In the genomic region with DNA sequence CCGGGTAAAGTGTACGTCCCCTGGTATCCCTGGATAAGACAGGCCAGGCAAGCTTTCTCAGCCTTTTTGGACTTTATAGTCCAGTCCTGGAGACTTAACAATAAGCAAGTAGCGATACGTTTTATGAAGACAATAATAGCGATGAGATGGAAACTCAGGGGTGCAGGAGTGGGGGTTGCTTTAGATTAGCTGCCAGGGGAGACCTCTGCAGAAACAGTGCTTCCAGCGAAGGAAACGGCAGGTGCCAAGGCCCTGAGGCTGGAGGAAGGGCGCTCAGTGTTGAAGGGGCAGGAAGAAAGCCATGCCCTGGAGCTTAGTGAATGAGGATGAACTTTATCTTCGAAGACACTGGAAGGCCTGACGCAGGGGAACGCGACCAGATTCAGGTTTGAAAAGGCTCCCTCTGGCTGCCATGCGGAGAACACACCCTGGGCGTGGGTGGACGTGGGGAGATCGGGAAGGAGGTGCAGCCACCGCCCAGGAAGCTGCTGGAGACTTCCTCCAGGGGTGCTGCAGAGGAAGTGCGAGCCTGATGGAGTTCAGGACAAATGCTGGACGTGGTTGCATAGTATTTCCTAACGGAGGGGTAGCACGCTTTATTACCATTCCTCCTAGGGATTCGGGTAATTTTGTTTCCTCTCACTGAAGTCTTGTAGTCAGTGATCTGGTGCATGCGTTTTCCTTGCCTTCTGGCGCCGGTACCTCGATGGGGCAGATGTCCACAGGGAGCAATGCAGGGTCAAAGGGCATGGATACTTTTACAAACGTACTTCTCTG, we compare ENCODE assay signal across 9 cellular contexts. TPM values are rescaled to one million over a fixed set of nuclear protein-coding genes. Genes with fewer than 3 reads are reported as not detected.
A peak's percentile ranks its signal among the peaks of the same experiment; 100 is the strongest.
DNase-seq lines count a peak whose midpoint lies in the region; ATAC-seq and TF ChIP-seq lines count a peak whose summit lies in the region.
"Had no signal": no experiment of that assay in that cellular context is flagged by ENCODE, and none has a peak within 500 bp of the region (broad histone marks: within the 10 kb centered on the region; RNA-seq: fewer than 3 reads in every experiment).

No MANE protein-coding gene starts in this region.

- H2BK120ac ChIP-seq in neuronal stem cell (ENCODE audit: low read depth, low read length): no peak overlapping the region

- H3K27ac ChIP-seq in KOPT-K1 (ENCODE audit: low read depth, low read length, poor library complexity, severe bottlenecking) (peak overlapping the region; percentile 65), neuronal stem cell (replicated peaks; ENCODE audit: low read length) (peak overlapping the region; percentile 84), thoracic aorta (peak overlapping the region; percentile 83 to 95)

- H3K23ac ChIP-seq in neuronal stem cell (ENCODE audit: low read depth, low read length, poor library complexity): no peak overlapping the region

- H4K8ac ChIP-seq in neuronal stem cell (ENCODE audit: low read depth, low read length): no peak overlapping the region

- ATAC-seq in GM21576 (IDR thresholded peaks at IDR 0.05; ENCODE audit: unreplicated experiment) (peak; percentile 45), thoracic aorta (ENCODE audit: insufficient number of reproducible peaks, low FRiP score, low read depth) (peak; percentile 24)
- ATAC-seq in activated T-cell treated with anti-CD3 and anti-CD28 coated beads, Interleukin-2, amount 50 U/mL, for 4 hours: peak; percentile 32 to 35

- DNase-seq in Calu3 (peak; percentile 93), fibroblast of the conjunctiva (ENCODE audit: low read depth) (peak; percentile 89), neuronal stem cell (ENCODE audit: low spot score) (peak; percentile 74), thoracic aorta (ENCODE audit: low spot score) (peak; percentile 57), DMS153 (lab: John Stamatoyannopoulos, UW) (no peak)
- peak; percentile 77 for DNase-seq in activated T-cell treated with anti-CD3 and anti-CD28 coated beads, Interleukin-2, amount 50 U/mL, for 4 hours

- H3K27me3 Mint-ChIP-seq in Calu3 (ENCODE audit: unreplicated experiment): no peaks in the 10 kb centered on the region
- no peaks in the 10 kb centered on the region for H3K27me3 Mint-ChIP-seq in activated T-cell treated with anti-CD3 and anti-CD28 coated beads, Interleukin-2, amount 50 U/mL, for 4 hours (ENCODE audit: low read depth)
- H3K27me3 Mint-ChIP-seq: stimulated activated naive CD8-positive, alpha-beta T cell treated with anti-CD3 and anti-CD28 coated beads, Interleukin-15, Interleukin-2, amounts not matched to agents 100 ng/mL and 50 ng/mL, for 24 hours had no signal

- H3K36me3 Mint-ChIP-seq in Calu3 (ENCODE audit: insufficient read depth, unreplicated experiment): peaks cover 15% of the 10 kb centered on the region
- peaks cover 5% of the 10 kb centered on the region for H3K36me3 Mint-ChIP-seq in activated T-cell treated with anti-CD3 and anti-CD28 coated beads, Interleukin-2, amount 50 U/mL, for 4 hours (ENCODE audit: insufficient read depth)

- no TSS peak for BruUV-seq in Calu3 (replicated peaks; lab: Mats Ljungman, UMichigan)

- H2BK5ac ChIP-seq in neuronal stem cell (ENCODE audit: low read length): no peak overlapping the region

- peak overlapping the region; percentile 30 for H3K18ac ChIP-seq in neuronal stem cell (ENCODE audit: low read length)

- TF ChIP-seq CTCF in Calu3 (IDR thresholded peaks at IDR 0.05; ENCODE audit: unreplicated experiment): peak; percentile 80
- TF ChIP-seq CTCF in thoracic aorta (IDR thresholded peaks at IDR 0.05): peak; percentile 82

- H3K4me3 ChIP-seq in neuronal stem cell (ENCODE audit: low read length in 2 of 2) (peak overlapping the region; percentile 54 to 63), thoracic aorta (peak overlapping the region; percentile 79)

- H4K91ac ChIP-seq in neuronal stem cell (ENCODE audit: low read depth, low read length, poor library complexity): no peak overlapping the region

- H3K9me3 ChIP-seq in KOPT-K1 (ENCODE audit: insufficient read depth, low read length, poor library complexity, severe bottlenecking) (no peaks in the 10 kb centered on the region), neuronal stem cell (replicated peaks in 1 of 2; ENCODE audit: control insufficient read depth in 2 of 2, insufficient read depth in 1 of 2, low read depth in 1 of 2, low read length in 2 of 2) (no peaks in the 10 kb centered on the region), thoracic aorta (no peaks in the 10 kb centered on the region)

- H3K4ac ChIP-seq in neuronal stem cell (ENCODE audit: low read length): no peak overlapping the region

- CTCF ChIA-PET in Calu3 (lab: Charles Lee): interaction anchor here (0.6 to 4.9 kb wide), 15 partner anchors 10 to 263 kb away, joined by 3 to 91 read pairs (median 4); no protein-coding TSS in a partner anchor

- intact Hi-C loops in Calu3 (cut with micrococcal nuclease; ENCODE audit: unreplicated experiment): no loop called here

- H3K9me3 Mint-ChIP-seq in Calu3 (ENCODE audit: low read depth, unreplicated experiment): no peaks in the 10 kb centered on the region
- no peaks in the 10 kb centered on the region for H3K9me3 Mint-ChIP-seq in activated T-cell treated with anti-CD3 and anti-CD28 coated beads, Interleukin-2, amount 50 U/mL, for 4 hours
- H3K9me3 Mint-ChIP-seq: stimulated activated naive CD8-positive, alpha-beta T cell treated with anti-CD3 and anti-CD28 coated beads, Interleukin-15, Interleukin-2, amounts not matched to agents 100 ng/mL and 50 ng/mL, for 24 hours had no signal

- peak overlapping the region; percentile 1 for H3K14ac ChIP-seq in neuronal stem cell (ENCODE audit: low read length)

- peak overlapping the region; percentile 63 for H3K4me2 ChIP-seq in neuronal stem cell (ENCODE audit: insufficient read depth, low read length, poor library complexity, severe bottlenecking)

- H3K27ac Mint-ChIP-seq in Calu3 (ENCODE audit: unreplicated experiment): no peak overlapping the region
- H3K27ac Mint-ChIP-seq: stimulated activated naive CD8-positive, alpha-beta T cell treated with anti-CD3 and anti-CD28 coated beads, Interleukin-15, Interleukin-2, amounts not matched to agents 100 ng/mL and 50 ng/mL, for 24 hours had no signal

- WGBS in neuronal stem cell (ENCODE audit: extremely low coverage in 2 of 2, insufficient read length in 2 of 2, insufficient replicate concordance in 1 of 2), 2 donors: no CpG with 5 or more reads among the region's 27 CpGs

- H2BK15ac ChIP-seq in neuronal stem cell (ENCODE audit: low read length): peak overlapping the region; percentile 22

- H3K4me1 ChIP-seq in neuronal stem cell (ENCODE audit: control insufficient read depth in 2 of 2, insufficient read depth in 1 of 2, low read depth in 1 of 2, low read length in 2 of 2) (peaks cover 6 to 11% of the 10 kb centered on the region in 2 donors), thoracic aorta (ENCODE audit: control insufficient read depth in 1 of 2, low read depth in 2 of 2) (peaks cover 10 to 35% of the 10 kb centered on the region in 2 donors)

- no peaks in the 10 kb centered on the region for H3K79me1 ChIP-seq in neuronal stem cell (ENCODE audit: low read depth, low read length)

- H3K36me3 ChIP-seq in KOPT-K1 (ENCODE audit: insufficient read depth, low read length) (peaks cover 27% of the 10 kb centered on the region), neuronal stem cell (replicated peaks in 1 of 2; ENCODE audit: control insufficient read depth in 2 of 2, insufficient read depth in 2 of 2, low read length in 2 of 2) (peaks cover 0 to 4% of the 10 kb centered on the region in 2 donors), thoracic aorta (no peaks in the 10 kb centered on the region)

- no peak overlapping the region for H3K9ac ChIP-seq in neuronal stem cell (ENCODE audit: low read depth, low read length, poor library complexity)

- no peak overlapping the region for H3K4me3 Mint-ChIP-seq in Calu3 (ENCODE audit: low read depth, unreplicated experiment)
- no peak overlapping the region for H3K4me3 Mint-ChIP-seq in activated T-cell treated with anti-CD3 and anti-CD28 coated beads, Interleukin-2, amount 50 U/mL, for 4 hours
- H3K4me3 Mint-ChIP-seq: stimulated activated naive CD8-positive, alpha-beta T cell treated with anti-CD3 and anti-CD28 coated beads, Interleukin-15, Interleukin-2, amounts not matched to agents 100 ng/mL and 50 ng/mL, for 24 hours had no signal

- no peak overlapping the region for H2BK12ac ChIP-seq in neuronal stem cell (ENCODE audit: low read length)

- H2AFZ ChIP-seq in neuronal stem cell (ENCODE audit: low read length): peak overlapping the region; percentile 77

- H3K27me3 ChIP-seq in neuronal stem cell (ENCODE audit: control insufficient read depth in 3 of 3, insufficient read depth in 3 of 3, low read depth in 1 of 3, low read length in 3 of 3) (no peaks in the 10 kb centered on the region), thoracic aorta (replicated peaks; ENCODE audit: insufficient read depth) (no peaks in the 10 kb centered on the region)

- H2AK5ac ChIP-seq in neuronal stem cell (ENCODE audit: low read depth, low read length): no peak overlapping the region

- H3K4me1 Mint-ChIP-seq in Calu3 (ENCODE audit: low read depth, unreplicated experiment): peaks cover 20% of the 10 kb centered on the region
- H3K4me1 Mint-ChIP-seq in activated T-cell treated with anti-CD3 and anti-CD28 coated beads, Interleukin-2, amount 50 U/mL, for 4 hours (ENCODE audit: low read depth): peaks cover 12% of the 10 kb centered on the region

RNA-seq across cellular contexts. Expression of a gene that starts 26.1 kb away (rescaled TPM):
- total RNA-seq in Calu3 (2022) (1,247 and 1,434 TPM in 2 replicates), thoracic aorta (1,000 to 10,000 TPM; 1,069 to 1,422 TPM)
- total RNA-seq in activated T-cell treated with anti-CD3 and anti-CD28 coated beads, Interleukin-2, amount 50 U/mL, for 4 hours: 100 to 1,000 TPM; 856 to 923 (median 865) TPM
- 841 TPM for polyA plus RNA-seq in neuronal stem cell (2013, experiment 1 of 2)
- 847 TPM for polyA plus RNA-seq in neuronal stem cell (2013, experiment 2 of 2)

RNA-seq across cellular contexts. Expression of a gene that starts 48.4 kb away (rescaled TPM):
- total RNA-seq in Calu3 (2022) (49.2 and 57.6 TPM in 2 replicates), thoracic aorta (10 to 100 TPM in 1 of 2 donors, 1 to 10 TPM in 1; 8.3 to 47.5 TPM)
- total RNA-seq in activated T-cell treated with anti-CD3 and anti-CD28 coated beads, Interleukin-2, amount 50 U/mL, for 4 hours: 10 to 100 TPM; 85.1 to 86.3 (median 85.2) TPM
- polyA plus RNA-seq in neuronal stem cell (2013, experiment 1 of 2): 5.1 TPM
- 5.0 TPM for polyA plus RNA-seq in neuronal stem cell (2013, experiment 2 of 2)

RNA-seq across cellular contexts. Expression of a gene that starts 52.9 kb away (rescaled TPM):
- total RNA-seq in Calu3 (2022): 75.8 and 94.0 TPM in 2 replicates
- 10 to 100 TPM; 23.7 to 29.8 (median 25.6) TPM for total RNA-seq in activated T-cell treated with anti-CD3 and anti-CD28 coated beads, Interleukin-2, amount 50 U/mL, for 4 hours
- 4.2 TPM for polyA plus RNA-seq in neuronal stem cell (2013, experiment 1 of 2)
- 4.2 TPM for polyA plus RNA-seq in neuronal stem cell (2013, experiment 2 of 2)
- 1 to 10 TPM; 4.3 to 4.4 TPM for total RNA-seq in thoracic aorta

Comparison
In these comparisons a context has a peak if more than half of its experiments do, and no peak if none do; other contexts are left out.
1. RNA of a gene that starts 52.9 kb away (total RNA-seq): 75.8 to 94.0 TPM in Calu3 and 23.7 to 29.8 TPM in activated T-cell treated with anti-CD3 and anti-CD28 coated beads, Interleukin-2, amount 50 U/mL, for 4 hours; 4.3 to 4.4 TPM in thoracic aorta; every median in the first group is over 4 times any median in the second.
2. Peak in every context shown above with its lines, with median percentiles within 50 percentile points of each other: ATAC-seq and H3K27ac ChIP-seq.